In genomic region chr11:89675948-89676347, GRCh38 we compare ENCODE assay signal across 20 cellular contexts. TPM values are rescaled to one million over a fixed set of nuclear protein-coding genes. Genes with fewer than 3 reads are reported as not detected.
"Had no signal": no experiment of that assay in that cellular context is flagged by ENCODE, and none has a peak within 500 bp of the region (broad histone marks: within the 10 kb centered on the region; RNA-seq: fewer than 3 reads in every experiment).

No MANE protein-coding gene starts in this region.

RNA-seq across cellular contexts. Expression of gene TRIM77, which starts 34.2 kb away (rescaled TPM):
- total RNA-seq: dermis microvascular lymphatic vessel endothelial cell; endodermal cell; esophagus mucosa; esophagus squamous epithelium; gastrocnemius medialis; glomerular endothelial cell; heart right ventricle; kidney epithelial cell; left cardiac atrium; left lung; left ventricle myocardium superior; lower leg skin; lower lobe of right lung; lung microvascular endothelial cell; mesenteric fat pad; mesothelial cell of epicardium; mucosa of descending colon; myocyte; naive thymus-derived CD8-positive, alpha-beta T cell had no signal
- polyA plus RNA-seq: heart right ventricle; keratinocyte; naive thymus-derived CD8-positive, alpha-beta T cell had no signal
